Comparison of ENCODE assay signal across 9 cellular contexts in the genomic region with DNA sequence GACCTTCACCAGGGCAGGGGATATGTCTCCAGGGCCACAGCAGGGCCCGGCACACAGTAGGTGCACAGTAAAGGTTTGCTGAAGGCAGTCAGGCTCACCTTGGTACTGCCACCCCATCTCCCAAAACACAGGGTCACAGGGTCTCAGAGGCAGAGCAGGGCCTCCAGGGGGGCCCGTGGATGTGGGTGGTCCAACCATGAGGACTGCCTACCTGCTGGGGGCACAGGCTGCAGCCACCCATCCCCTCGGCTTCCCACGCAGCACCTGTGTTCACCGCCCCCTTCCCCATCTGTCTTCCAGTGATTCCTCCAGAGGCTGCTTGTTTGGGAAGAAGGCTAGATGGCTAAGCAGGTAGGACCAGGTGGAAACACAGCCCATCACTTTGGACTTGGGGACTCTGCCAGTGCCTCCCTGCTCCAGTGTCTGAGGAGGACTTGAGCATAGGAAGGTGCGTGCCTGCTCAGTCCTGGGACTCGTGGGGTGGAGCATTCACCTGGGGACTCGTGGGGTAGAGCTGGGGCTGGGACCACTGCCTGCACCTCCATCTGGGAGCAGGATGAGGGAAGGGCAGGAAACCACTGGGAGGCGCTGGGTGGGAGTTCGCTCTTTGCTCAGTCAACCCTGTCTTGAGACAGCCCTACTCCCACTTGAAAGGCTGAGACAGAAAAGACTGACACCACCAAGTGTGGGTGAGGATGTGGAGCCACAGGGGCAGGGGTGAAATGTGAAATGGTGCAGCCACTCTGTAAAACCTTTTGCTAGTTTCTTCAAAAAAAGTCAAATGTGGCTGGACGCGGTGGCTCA. TPM values are rescaled to one million over a fixed set of nuclear protein-coding genes. Genes with fewer than 3 reads are reported as not detected.
DNase-seq lines count a peak whose midpoint lies in the region; ATAC-seq, FAIRE-seq and TF ChIP-seq lines count a peak whose summit lies in the region.
"Had no signal": no experiment of that assay in that cellular context is flagged by ENCODE, and none has a peak within 500 bp of the region (broad histone marks: within the 10 kb centered on the region; RNA-seq: fewer than 3 reads in every experiment).

No MANE protein-coding gene starts in this region.

- no peak overlapping the region for H3K9ac ChIP-seq in MM.1S (ENCODE audit: low read length)

- no peaks in the 10 kb centered on the region for H4K20me1 ChIP-seq in MM.1S (ENCODE audit: insufficient read depth, low read length)

- no peaks in the 10 kb centered on the region for H3K36me3 Mint-ChIP-seq in memory B cell

- H3K9me3 ChIP-seq in adrenal gland (replicated peaks in 1 of 3) = no peaks in the 10 kb centered on the region
- no peaks in the 10 kb centered on the region for H3K9me3 ChIP-seq in MM.1S (replicated peaks; ENCODE audit: insufficient read depth, low read length)

- peaks cover 4% of the 10 kb centered on the region; the same call in 1 of the 2 replicates for H3F3A ChIP-seq in MM.1S (ENCODE audit: insufficient read depth, low read length)

- peak overlapping the region; percentile 56 for H3K4me3 Mint-ChIP-seq in memory B cell

- no peak for TF ChIP-seq POLR2A in adrenal gland (IDR thresholded peaks at IDR 0.05)

- H3K27me3 ChIP-seq in adrenal gland (no peaks in the 10 kb centered on the region), MM.1S (replicated peaks; ENCODE audit: insufficient read depth, low read length) (no peaks in the 10 kb centered on the region)

- no peaks in the 10 kb centered on the region for H3K79me2 ChIP-seq in MM.1S (ENCODE audit: low read length)

- no peak overlapping the region for H3K4me3 ChIP-seq in adrenal gland
- H3K4me3 ChIP-seq in MM.1S (ENCODE audit: low read length) = no peak overlapping the region

- no peaks in the 10 kb centered on the region for H3K36me3 ChIP-seq in adrenal gland (replicated peaks in 1 of 2)
- no peaks in the 10 kb centered on the region for H3K36me3 ChIP-seq in MM.1S (replicated peaks; ENCODE audit: insufficient read depth, low read length)

- H3K27ac ChIP-seq in adrenal gland (peak overlapping the region; percentile 19 to 92 (median 82)), MM.1S (ENCODE audit: low read length) (no peak overlapping the region)

- no peaks in the 10 kb centered on the region for H3K9me3 Mint-ChIP-seq in memory B cell

- ATAC-seq in left cardiac atrium = no peak
- no peak for ATAC-seq in memory B cell (ENCODE audit: low read depth)
- ATAC-seq in GM21576 (IDR thresholded peaks at IDR 0.05; ENCODE audit: unreplicated experiment) = no peak

- no peak overlapping the region for H3K4me2 ChIP-seq in MM.1S (ENCODE audit: low read depth, low read length)

- H3K27me3 Mint-ChIP-seq in memory B cell = no peaks in the 10 kb centered on the region

- no peak overlapping the region for H3K27ac Mint-ChIP-seq in memory B cell

- no peak overlapping the region for H2AFZ ChIP-seq in MM.1S (ENCODE audit: low read length)

- WGBS in adrenal gland, 4 donors = 81 to 87% (median 86%) methylated on average over 10 to 12 of the region's 12 CpGs

- TF ChIP-seq CTCF in adrenal gland (IDR thresholded peaks at IDR 0.05) (no peak), MM.1S (IDR thresholded peaks at IDR 0.05; ENCODE audit: low read length) (no peak)

- peaks cover 16% of the 10 kb centered on the region for H3K4me1 Mint-ChIP-seq in memory B cell

- H3K4me1 ChIP-seq in adrenal gland (replicated peaks in 1 of 2) = peaks cover 32 to 46% of the 10 kb centered on the region in 2 donors
- H3K4me1 ChIP-seq in MM.1S (ENCODE audit: low read length) = peaks cover 5% of the 10 kb centered on the region

- FAIRE-seq in GM19239 (lab: Jason Lieb, UNC) = no peak

- no peaks in the 10 kb centered on the region for H3K9me2 ChIP-seq in MM.1S (replicated peaks; ENCODE audit: insufficient read depth, low read length)

- DNase-seq in left cardiac atrium (peak; percentile 27), cardiac septum (ENCODE audit: low spot score) (no peak), adrenal gland (peak in 3 of 7 donors; percentile 20 to 52 (median 27)), memory B cell (ENCODE audit: low spot score in 2 of 2) (no peak), MM.1S (no peak), GM19239 (ENCODE audit: insufficient read length, low spot score) (no peak), glomerular visceral epithelial cell (ENCODE audit: extremely low spot score) (no peak)
- DNase-seq: activated CD4-positive, alpha-beta T cell treated with anti-CD3 and anti-CD28 coated beads, Interleukin-2, amount 50 U/mL, for 4 hours had no signal

- intact Hi-C loops in left cardiac atrium (cut with DNase I) (loop anchor here (5.0 kb wide), 1 partner anchor 202 kb away; no protein-coding TSS in a partner anchor), cardiac septum (cut with DNase I) (no loop called here), adrenal gland (cut with DNase I) (loop anchor here in 1 of 2 donors (5.0 kb wide), 1 partner anchor 307 kb away; no protein-coding TSS in a partner anchor)

RNA-seq across cellular contexts. Expression of gene PLXND1, which starts 18.8 kb away (rescaled TPM):
- total RNA-seq in left cardiac atrium (100 to 1,000 TPM; 106 to 112 TPM), cardiac septum (54.8 TPM), adrenal gland (100 to 1,000 TPM; 101 to 191 (median 149) TPM)
- polyA plus RNA-seq in adrenal gland = 100 to 1,000 TPM in 2 of 3 donors, 10 to 100 TPM in 1; 41.2 to 370 (median 130) TPM
